19 cellular contexts compared by ENCODE assay signal in genomic region chr5:107322936-107323335, GRCh38.
A peak's percentile ranks its signal among the peaks of the same experiment; 100 is the strongest.
DNase-seq lines count a peak whose midpoint lies in the region; ATAC-seq and TF ChIP-seq lines count a peak whose summit lies in the region.
"Had no signal": no experiment of that assay in that cellular context is flagged by ENCODE, and none has a peak within 500 bp of the region (broad histone marks: within the 10 kb centered on the region; RNA-seq: fewer than 3 reads in every experiment).

No MANE protein-coding gene starts in this region.

- no peaks in the 10 kb centered on the region for H3K36me3 Mint-ChIP-seq in GM23338 (ENCODE audit: low read depth)
- H3K36me3 Mint-ChIP-seq: CD14-positive monocyte had no signal

- H3K4me2 ChIP-seq in GM23338 (no peak overlapping the region), hepatocyte (peak overlapping the region; percentile 6)

- ATAC-seq in GM23338 (no peak), HG03196 (IDR thresholded peaks at IDR 0.05; ENCODE audit: unreplicated experiment) (no peak)

- H3K4me1 ChIP-seq in GM23338 (ENCODE audit: insufficient read depth) (peaks cover 6% of the 10 kb centered on the region; the same call in 1 of the 2 replicates), hepatocyte (ENCODE audit: insufficient read depth) (no peaks in the 10 kb centered on the region), stomach (no peaks in the 10 kb centered on the region), tibial nerve (no peaks in the 10 kb centered on the region)
- H3K4me1 ChIP-seq: Peyer's patch, SJSA1 had no signal

- DNase-seq in GM23338 (ENCODE audit: low spot score) (no peak), dermis blood vessel endothelial cell (peak; percentile 61), hepatocyte (ENCODE audit: low spot score) (no peak), stomach (no peak), tibial nerve (ENCODE audit: low spot score in 2 of 2) (no peak)
- no peak for DNase-seq in activated CD8-positive, alpha-beta memory T cell treated with anti-CD3 and anti-CD28 coated beads for 24 hours
- DNase-seq: DMS79, H7, HFFc6, Karpas-422, MG63, NCI-H1048, NCI-H1436, NCI-H1930, NCI-H446 treated with DMSO at 0.1 percent for 48 hours, Peyer's patch had no signal

- no peak overlapping the region for H3K27ac ChIP-seq in GM23338 (ENCODE audit: low read depth)
- H3K27ac ChIP-seq in hepatocyte: no peak overlapping the region
- H3K27ac ChIP-seq in stomach: no peak overlapping the region
- H3K27ac ChIP-seq in tibial nerve: no peak overlapping the region
- H3K27ac ChIP-seq: Peyer's patch, SJSA1 had no signal

- H3K79me2 ChIP-seq in GM23338 (replicated peaks; ENCODE audit: insufficient read depth) (no peaks in the 10 kb centered on the region), hepatocyte (no peaks in the 10 kb centered on the region)

- H4K20me1 ChIP-seq in GM23338 (replicated peaks; ENCODE audit: insufficient read depth): no peaks in the 10 kb centered on the region
- no peaks in the 10 kb centered on the region for H4K20me1 ChIP-seq in hepatocyte (ENCODE audit: insufficient read depth, poor library complexity, severe bottlenecking)

- no peaks in the 10 kb centered on the region for H3K27me3 Mint-ChIP-seq in GM23338 (ENCODE audit: insufficient read depth, low read depth, poor library complexity)

- H3K9me3 Mint-ChIP-seq in GM23338: no peaks in the 10 kb centered on the region

- H3K9me2 ChIP-seq in GM23338 (ENCODE audit: insufficient read depth) (no peaks in the 10 kb centered on the region), hepatocyte (replicated peaks; ENCODE audit: insufficient read depth) (no peaks in the 10 kb centered on the region)

- TF ChIP-seq POLR2A in stomach (IDR thresholded peaks at IDR 0.05): no peak
- TF ChIP-seq POLR2A in tibial nerve (IDR thresholded peaks at IDR 0.05): no peak

- H3K27me3 ChIP-seq in GM23338 (ENCODE audit: insufficient read depth) (no peaks in the 10 kb centered on the region), hepatocyte (no peaks in the 10 kb centered on the region), stomach (no peaks in the 10 kb centered on the region), tibial nerve (no peaks in the 10 kb centered on the region)
- H3K27me3 ChIP-seq: MG63, Peyer's patch, SJSA1 had no signal

- no peak overlapping the region for H3K4me3 Mint-ChIP-seq in GM23338
- H3K4me3 Mint-ChIP-seq: CD14-positive monocyte, HFFc6 had no signal

- H3K4me3 ChIP-seq in GM23338 (no peak overlapping the region), hepatocyte (no peak overlapping the region), stomach (no peak overlapping the region), tibial nerve (no peak overlapping the region)
- H3K4me3 ChIP-seq: MG63, Peyer's patch, SJSA1 had no signal

- H2AFZ ChIP-seq in GM23338 (no peak overlapping the region), hepatocyte (no peak overlapping the region)

- H3K27ac Mint-ChIP-seq in GM23338: peak overlapping the region; percentile 22; the same call in 1 of the 2 replicates
- H3K27ac Mint-ChIP-seq: CD14-positive monocyte, HFFc6 had no signal

- WGBS in hepatocyte (ENCODE audit: low lambda C conversion rate, missing lambda C conversion rate): 59% methylated on average over 5 of the region's 5 CpGs
- WGBS in stomach, 5 donors: 73 to 83% (median 79%) methylated on average over 5 of the region's 5 CpGs
- WGBS in tibial nerve, 2 donors: 61 to 62% methylated on average over 5 of the region's 5 CpGs

- no peaks in the 10 kb centered on the region for H3K36me3 ChIP-seq in GM23338 (ENCODE audit: insufficient read depth)
- H3K36me3 ChIP-seq in hepatocyte (replicated peaks; ENCODE audit: insufficient read depth, low read depth): no peaks in the 10 kb centered on the region
- H3K36me3 ChIP-seq in stomach: no peaks in the 10 kb centered on the region
- H3K36me3 ChIP-seq in tibial nerve: no peaks in the 10 kb centered on the region
- H3K36me3 ChIP-seq: MG63, Peyer's patch, SJSA1 had no signal

- H3K9me3 ChIP-seq in hepatocyte (ENCODE audit: low read depth) (no peaks in the 10 kb centered on the region), stomach (no peaks in the 10 kb centered on the region), tibial nerve (no peaks in the 10 kb centered on the region)
- H3K9me3 ChIP-seq: MG63, Peyer's patch, SJSA1 had no signal

- H3F3A ChIP-seq in GM23338 (replicated peaks; ENCODE audit: low read depth): no peaks in the 10 kb centered on the region

- peaks cover 12% of the 10 kb centered on the region; the same call in 2 of the 3 replicates for H3K4me1 Mint-ChIP-seq in GM23338
- H3K4me1 Mint-ChIP-seq: CD14-positive monocyte had no signal

- TF ChIP-seq EP300 in stomach (IDR thresholded peaks at IDR 0.05) (no peak), tibial nerve (IDR thresholded peaks at IDR 0.05) (no peak)

- TF ChIP-seq CTCF in GM23338 (conservative IDR thresholded peaks at IDR 0.05; ENCODE audit: low read depth in 2 of 2) (no peak), hepatocyte (IDR thresholded peaks at IDR 0.05; ENCODE audit: poor library complexity) (no peak), stomach (IDR thresholded peaks at IDR 0.05) (no peak), tibial nerve (IDR thresholded peaks at IDR 0.05) (no peak)

- intact Hi-C loops in stomach (cut with DNase I; ENCODE audit: low total_unique reads): no loop called here

TF ChIP-seq in GM23338, 12 proteins besides CTCF, POLR2A, EP300 and RAD21:
- no peak for TF ChIP-seq STAT1 (IDR thresholded peaks at IDR 0.05; ENCODE audit: unreplicated experiment)
- no peak for TF ChIP-seq ZNF331 (CRISPR knock-in tag; IDR thresholded peaks at IDR 0.05; ENCODE audit: low read depth)
- no peak for TF ChIP-seq CREB1 (CRISPR knock-in tag; IDR thresholded peaks at IDR 0.05; ENCODE audit: low read depth)
- no peak for TF ChIP-seq NANOG (IDR thresholded peaks at IDR 0.05; ENCODE audit: borderline replicate concordance)
- TF ChIP-seq POLR2AphosphoS5 (IDR thresholded peaks at IDR 0.05; ENCODE audit: low read depth): no peak
- no peak for TF ChIP-seq ETS1 (IDR thresholded peaks at IDR 0.05)
- TF ChIP-seq, protein P1, sequence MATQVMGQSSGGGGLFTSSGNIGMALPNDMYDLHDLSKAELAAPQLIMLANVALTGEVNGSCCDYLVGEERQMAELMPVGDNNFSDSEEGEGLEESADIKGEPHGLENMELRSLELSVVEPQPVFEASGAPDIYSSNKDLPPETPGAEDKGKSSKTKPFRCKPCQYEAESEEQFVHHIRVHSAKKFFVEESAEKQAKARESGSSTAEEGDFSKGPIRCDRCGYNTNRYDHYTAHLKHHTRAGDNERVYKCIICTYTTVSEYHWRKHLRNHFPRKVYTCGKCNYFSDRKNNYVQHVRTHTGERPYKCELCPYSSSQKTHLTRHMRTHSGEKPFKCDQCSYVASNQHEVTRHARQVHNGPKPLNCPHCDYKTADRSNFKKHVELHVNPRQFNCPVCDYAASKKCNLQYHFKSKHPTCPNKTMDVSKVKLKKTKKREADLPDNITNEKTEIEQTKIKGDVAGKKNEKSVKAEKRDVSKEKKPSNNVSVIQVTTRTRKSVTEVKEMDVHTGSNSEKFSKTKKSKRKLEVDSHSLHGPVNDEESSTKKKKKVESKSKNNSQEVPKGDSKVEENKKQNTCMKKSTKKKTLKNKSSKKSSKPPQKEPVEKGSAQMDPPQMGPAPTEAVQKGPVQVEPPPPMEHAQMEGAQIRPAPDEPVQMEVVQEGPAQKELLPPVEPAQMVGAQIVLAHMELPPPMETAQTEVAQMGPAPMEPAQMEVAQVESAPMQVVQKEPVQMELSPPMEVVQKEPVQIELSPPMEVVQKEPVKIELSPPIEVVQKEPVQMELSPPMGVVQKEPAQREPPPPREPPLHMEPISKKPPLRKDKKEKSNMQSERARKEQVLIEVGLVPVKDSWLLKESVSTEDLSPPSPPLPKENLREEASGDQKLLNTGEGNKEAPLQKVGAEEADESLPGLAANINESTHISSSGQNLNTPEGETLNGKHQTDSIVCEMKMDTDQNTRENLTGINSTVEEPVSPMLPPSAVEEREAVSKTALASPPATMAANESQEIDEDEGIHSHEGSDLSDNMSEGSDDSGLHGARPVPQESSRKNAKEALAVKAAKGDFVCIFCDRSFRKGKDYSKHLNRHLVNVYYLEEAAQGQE (IDR thresholded peaks at IDR 0.05; ENCODE audit: unreplicated experiment): no peak
- no peak for TF ChIP-seq JUNB (IDR thresholded peaks at IDR 0.05; ENCODE audit: unreplicated experiment)
- TF ChIP-seq EZH2 (IDR thresholded peaks at IDR 0.05; ENCODE audit: low read depth, unreplicated experiment): no peak
- TF ChIP-seq ZNF114 (CRISPR knock-in tag; IDR thresholded peaks at IDR 0.05): no peak
TF ChIP-seq in GM23338: peak in this region for 0.
